ENCODE assay signal across 17 cellular contexts in the genomic region with DNA sequence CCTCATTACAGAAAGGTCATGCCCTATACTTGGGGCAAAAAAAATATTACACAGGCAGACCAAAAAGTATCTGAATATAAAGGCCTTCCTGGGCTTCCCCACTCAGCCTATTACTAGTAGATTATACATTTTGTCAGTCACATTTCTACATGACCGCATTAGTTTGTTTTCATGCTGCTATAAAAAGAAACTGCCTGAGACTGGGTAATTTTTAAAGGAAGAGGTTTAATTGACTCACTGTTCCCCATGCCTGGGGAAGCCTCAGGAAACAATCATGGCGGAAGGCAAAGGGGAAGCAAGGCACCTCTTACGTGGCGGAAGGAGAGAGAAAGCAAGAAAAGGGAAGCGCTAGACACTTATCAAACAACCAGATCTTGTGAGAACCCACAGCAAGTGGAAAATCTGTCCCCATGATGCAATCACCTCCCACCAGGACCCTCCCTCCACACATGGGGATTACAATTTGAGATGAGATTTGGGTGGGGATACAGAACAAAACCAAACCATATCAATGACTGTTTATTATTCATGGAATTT.
"Had no signal": no experiment of that assay in that cellular context is flagged by ENCODE, and none has a peak within 500 bp of the region (broad histone marks: within the 10 kb centered on the region; RNA-seq: fewer than 3 reads in every experiment).

No MANE protein-coding gene starts in this region.

- H3K36me3 ChIP-seq: brain microvascular endothelial cell, gastrocnemius medialis, heart left ventricle, ovary, sigmoid colon, spleen had no signal

- FAIRE-seq: islet of Langerhans had no signal

- DNase-seq: activated CD4-positive, CD25-positive, alpha-beta regulatory T cell treated with anti-CD3 and anti-CD28 coated beads, Interleukin-2, amount 50 U/mL, for 72 hours; activated naive CD4-positive, alpha-beta T cell treated with Interleukin-2 at 50 U/mL for 16 hours; activated T-cell treated with anti-CD3 and anti-CD28 coated beads for 4 hours; anterior cingulate cortex; brain microvascular endothelial cell; effector memory CD8-positive, alpha-beta T cell; gastrocnemius medialis; heart left ventricle; naive B cell; ovary; sigmoid colon; spleen; stimulated activated CD4-positive, alpha-beta T cell treated with anti-CD3 and anti-CD28 coated beads, Interleukin-1b, Interleukin-23, amount 100 ng/mL, for 48 hours; T-helper 9 cell had no signal

- H3K4me3 ChIP-seq: gastrocnemius medialis, heart left ventricle, ovary, sigmoid colon, spleen had no signal

- ATAC-seq: activated T-helper 17 cell treated with anti-CD3 and anti-CD28 coated beads, Interleukin-2, amount 50 U/mL, for 72 hours; effector memory CD8-positive, alpha-beta T cell; gastrocnemius medialis; heart left ventricle; left lobe of liver had no signal

- H3K27me3 ChIP-seq: brain microvascular endothelial cell, gastrocnemius medialis, heart left ventricle, ovary, sigmoid colon, spleen had no signal

- H3K27ac ChIP-seq: brain microvascular endothelial cell, gastrocnemius medialis, heart left ventricle, ovary, sigmoid colon, spleen had no signal

- H3K4me1 ChIP-seq: gastrocnemius medialis, heart left ventricle, sigmoid colon, spleen had no signal

- H3K9me3 ChIP-seq: gastrocnemius medialis, heart left ventricle, ovary, sigmoid colon had no signal
